ENCODE assay signal across 11 cellular contexts in the genomic region with DNA sequence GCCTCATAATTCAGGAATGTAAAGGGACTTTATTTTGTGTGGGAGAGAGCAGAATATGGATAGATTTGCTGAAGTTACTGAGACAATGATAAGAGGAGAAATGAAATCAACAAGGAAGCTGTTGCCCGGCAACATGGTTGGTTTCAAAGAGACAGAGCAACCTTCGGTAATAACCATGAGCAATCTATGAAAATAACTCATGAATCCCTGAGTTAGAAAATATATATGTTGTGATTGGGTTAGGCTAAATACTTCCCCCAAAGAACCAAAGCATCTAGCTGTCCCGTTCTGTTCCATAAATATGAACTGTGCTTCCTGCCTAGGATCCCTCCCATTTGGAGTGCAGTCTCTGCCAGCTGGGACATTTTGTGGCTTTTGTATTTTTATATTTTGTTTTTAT. TPM values are rescaled to one million over a fixed set of nuclear protein-coding genes. Genes with fewer than 3 reads are reported as not detected.
A peak's percentile ranks its signal among the peaks of the same experiment; 100 is the strongest.
DNase-seq lines count a peak whose midpoint lies in the region; ATAC-seq and TF ChIP-seq lines count a peak whose summit lies in the region.
"Had no signal": no experiment of that assay in that cellular context is flagged by ENCODE, and none has a peak within 500 bp of the region (broad histone marks: within the 10 kb centered on the region; RNA-seq: fewer than 3 reads in every experiment).

No MANE protein-coding gene starts in this region.

- H3K27me3 ChIP-seq in layer of hippocampus (ENCODE audit: control insufficient read depth, insufficient read depth, low read length): no peaks in the 10 kb centered on the region
- H3K27me3 ChIP-seq in CD8-positive, alpha-beta T cell (ENCODE audit: insufficient read depth, low read length): no peaks in the 10 kb centered on the region

- POLR2A ChIA-PET in CD8-positive, alpha-beta T cell (lab: Charles Lee): interaction anchor here (0.7 to 1.3 kb wide), 3 partner anchors 14 to 23 kb away, joined by 3 to 5 read pairs (median 3); a partner anchor contains a TSS

- peaks cover 29% of the 10 kb centered on the region for H3K4me1 Mint-ChIP-seq in chondrocyte (ENCODE audit: low read depth)
- peaks cover 22% of the 10 kb centered on the region for H3K4me1 Mint-ChIP-seq in CD8-positive, alpha-beta T cell (ENCODE audit: low read depth)

- CTCF ChIA-PET in CD8-positive, alpha-beta T cell (lab: Charles Lee): interaction anchor here (1.0 to 1.7 kb wide), 3 partner anchors 9 to 28 kb away, joined by 3 to 4 read pairs (median 3); a partner anchor contains a TSS

- H3K9me3 Mint-ChIP-seq in chondrocyte (ENCODE audit: low read depth): peaks cover 20% of the 10 kb centered on the region
- H3K9me3 Mint-ChIP-seq in CD8-positive, alpha-beta T cell: peaks cover 16% of the 10 kb centered on the region

- ATAC-seq in CD8-positive, alpha-beta T cell: no peak
- ATAC-seq in GM21576 (IDR thresholded peaks at IDR 0.05; ENCODE audit: unreplicated experiment): no peak

- H3K4me3 ChIP-seq in CD8-positive, alpha-beta T cell (ENCODE audit: low read depth, low read length): no peak overlapping the region

- no peaks in the 10 kb centered on the region for H3K4me1 ChIP-seq in CD8-positive, alpha-beta T cell (ENCODE audit: insufficient read depth, low read length)

- H3K9me3 ChIP-seq in CD8-positive, alpha-beta T cell (ENCODE audit: low read length): peaks cover 6% of the 10 kb centered on the region

- no peaks in the 10 kb centered on the region for H3K27me3 Mint-ChIP-seq in chondrocyte (ENCODE audit: low read depth)
- H3K27me3 Mint-ChIP-seq in CD8-positive, alpha-beta T cell (ENCODE audit: low read depth): no peaks in the 10 kb centered on the region

- DNase-seq in DMS53 (lab: John Stamatoyannopoulos, UW) (peak; percentile 44), DMS53 treated with DMSO at 0.1 percent for 48 hours (lab: John Stamatoyannopoulos, UW; ENCODE audit: unreplicated experiment) (no peak), chondrocyte (ENCODE audit: low spot score) (no peak), SIG-M5 treated with dmso at 0.1 percent for 504 hours (lab: John Stamatoyannopoulos, UW; ENCODE audit: unreplicated experiment) (no peak)
- no peak for DNase-seq in CD8-positive, alpha-beta T cell
- DNase-seq: midbrain, NCI-H1436 treated with DMSO at 0.1 percent for 48 hours had no signal

- TF ChIP-seq CTCF in chondrocyte (IDR thresholded peaks at IDR 0.05): no peak
- no peak for TF ChIP-seq CTCF in CD8-positive, alpha-beta T cell (IDR thresholded peaks at IDR 0.05)

- H3K36me3 ChIP-seq in CD8-positive, alpha-beta T cell (ENCODE audit: insufficient read depth, low read length): no peaks in the 10 kb centered on the region

- intact Hi-C loops in CD8-positive, alpha-beta T cell (cut with DNase I, micrococcal nuclease): no loop called here

- H3K4me3 Mint-ChIP-seq in chondrocyte (ENCODE audit: unreplicated experiment): peak overlapping the region; percentile 50
- no peak overlapping the region for H3K4me3 Mint-ChIP-seq in CD8-positive, alpha-beta T cell

- H3K36me3 Mint-ChIP-seq in chondrocyte (ENCODE audit: low read depth): peaks cover 3% of the 10 kb centered on the region
- peaks cover 5% of the 10 kb centered on the region for H3K36me3 Mint-ChIP-seq in CD8-positive, alpha-beta T cell

- H3K27ac ChIP-seq in layer of hippocampus (ENCODE audit: low read depth, low read length): peak overlapping the region; percentile 4
- peak overlapping the region; percentile 71 for H3K27ac ChIP-seq in temporal lobe (ENCODE audit: low read depth, low read length)
- H3K27ac ChIP-seq in CD8-positive, alpha-beta T cell (ENCODE audit: low read depth, low read length): no peak overlapping the region
- H3K27ac ChIP-seq: 22Rv1 had no signal

- peak overlapping the region; percentile 96 for H3K27ac Mint-ChIP-seq in chondrocyte (ENCODE audit: unreplicated experiment)
- no peak overlapping the region for H3K27ac Mint-ChIP-seq in CD8-positive, alpha-beta T cell

RNA-seq across cellular contexts. Expression of a gene that starts 23.1 kb away (rescaled TPM):
- total RNA-seq in chondrocyte (9.0 to 9.3 TPM (median 9.1 TPM) in 3 replicates), temporal lobe (1.7 TPM)
- 10 to 100 TPM; 48.8 to 50.7 TPM for total RNA-seq in CD8-positive, alpha-beta T cell

RNA-seq across cellular contexts. Expression of a gene that starts 53.4 kb away (rescaled TPM):
- total RNA-seq in chondrocyte (34.0 to 36.1 TPM (median 34.6 TPM) in 3 replicates), temporal lobe (33.4 TPM)
- total RNA-seq in CD8-positive, alpha-beta T cell: 10 to 100 TPM; 21.3 to 23.0 TPM
